In the genomic region with DNA sequence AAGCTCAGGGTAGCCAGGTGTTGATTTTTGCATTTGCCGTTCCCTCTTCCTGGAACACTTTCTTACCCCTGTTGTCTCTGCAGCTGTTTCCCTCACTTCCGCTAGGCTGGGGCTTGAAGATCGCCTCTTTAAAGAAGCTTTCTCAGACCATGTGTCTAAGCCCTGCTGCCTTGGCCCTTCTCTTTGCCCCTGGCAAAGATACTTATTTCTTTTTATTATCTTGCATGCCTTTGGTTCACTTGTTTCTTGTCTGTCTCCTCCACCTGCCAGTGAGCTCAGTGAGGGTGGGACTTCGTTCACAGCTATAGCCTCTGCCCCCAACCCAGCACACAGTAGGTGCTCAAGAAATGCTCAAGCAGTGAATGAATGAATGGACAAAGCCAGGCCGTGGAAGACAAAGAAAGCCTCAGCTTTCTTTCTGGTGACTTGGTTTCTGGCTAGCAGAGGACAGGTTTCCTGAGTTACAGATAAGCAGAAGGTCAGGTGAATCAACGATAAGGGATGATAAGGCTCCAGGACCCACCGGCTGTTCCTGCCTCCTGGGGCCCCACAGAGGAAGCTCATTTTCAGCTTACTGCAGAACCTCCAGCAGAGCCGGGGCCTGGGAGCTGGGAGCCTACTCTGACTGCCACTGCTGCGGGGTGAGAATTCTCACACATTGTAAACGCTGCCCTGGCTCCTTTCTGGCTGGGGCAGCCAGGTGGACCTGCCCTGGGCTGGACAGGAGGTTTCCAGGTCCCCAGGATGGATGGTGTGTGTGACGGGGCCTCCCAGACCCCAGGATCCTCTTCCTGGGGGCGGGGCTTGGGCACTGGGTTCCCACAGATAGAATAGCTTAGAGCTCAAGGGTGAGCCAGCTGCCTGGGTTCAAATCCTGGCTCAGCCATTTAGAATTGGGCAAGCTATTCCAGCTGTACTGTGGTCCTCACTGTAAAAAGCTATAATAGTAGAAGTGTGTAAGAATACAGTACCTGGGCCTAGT, we compare ENCODE assay signal across 11 cellular contexts. TPM values are rescaled to one million over a fixed set of nuclear protein-coding genes. Genes with fewer than 3 reads are reported as not detected.
DNase-seq lines count a peak whose midpoint lies in the region; ATAC-seq, FAIRE-seq and TF ChIP-seq lines count a peak whose summit lies in the region.
"Had no signal": no experiment of that assay in that cellular context is flagged by ENCODE, and none has a peak within 500 bp of the region (broad histone marks: within the 10 kb centered on the region; RNA-seq: fewer than 3 reads in every experiment).

No MANE protein-coding gene starts in this region.

- peak overlapping the region; percentile 10 for H4K5ac ChIP-seq in H1 (ENCODE audit: insufficient read length, low read depth, low read length)

- H3K18ac ChIP-seq in H1 (ENCODE audit: extremely low read depth, low read length), result peak overlapping the region; percentile 4; the same call in 1 of the 2 replicates

- H3K4me1 Mint-ChIP-seq in activated naive CD8-positive, alpha-beta T cell treated with anti-CD3 and anti-CD28 coated beads, Interleukin-2, amount 10 ng/mL, durations not matched to agents 7 days and 5 days, result peaks cover 12% of the 10 kb centered on the region
- H3K4me1 Mint-ChIP-seq in activated naive CD8-positive, alpha-beta T cell treated with anti-CD3 and anti-CD28 coated beads, Interleukin-2, amount 50 U/mL, for 24 hours, result peaks cover 7% of the 10 kb centered on the region
- H3K4me1 Mint-ChIP-seq in stimulated activated naive B cell treated with anti-CD40 and anti-IgM and Interleukin-4, amounts not matched to agents 10 μg/mL and 1 μg/mL and 100 μg/mL, for 72 hours, result peaks cover 10 to 27% of the 10 kb centered on the region in 2 donors

- H3K23me2 ChIP-seq in H1 (ENCODE audit: low read depth, low read length), result no peaks in the 10 kb centered on the region; the same call in 1 of the 2 replicates

- H3K4ac ChIP-seq in H1 (replicated peaks; ENCODE audit: insufficient read length, low read depth, low read length), result no peak overlapping the region

- H2BK12ac ChIP-seq in H1 (ENCODE audit: low read depth, low read length), result peak overlapping the region; percentile 13; the same call in 1 of the 2 replicates

- H2AFZ ChIP-seq in MM.1S (ENCODE audit: low read length) (peak overlapping the region; percentile 56), H1 (ENCODE audit: low read length) (no peak overlapping the region)

- no peaks in the 10 kb centered on the region for H3K79me2 ChIP-seq in MM.1S (ENCODE audit: low read length)
- H3K79me2 ChIP-seq in H1 (ENCODE audit: control insufficient read depth in 1 of 2, insufficient read depth in 2 of 2, low read length in 2 of 2), result no peaks in the 10 kb centered on the region

- POLR2A ChIA-PET in activated naive CD8-positive, alpha-beta T cell treated with anti-CD3 and anti-CD28 coated beads, Interleukin-2, amount 10 ng/mL, durations not matched to agents 7 days and 5 days (lab: Charles Lee), result interaction anchor here (0.7 kb wide), 1 partner anchor 509 kb away, joined by 3 read pairs; no protein-coding TSS in a partner anchor
- POLR2A ChIA-PET in H1 (lab: Charles Lee; ENCODE audit: partially characterized antibody), result interaction anchor here (0.7 to 13.6 kb wide), 8 partner anchors 9 to 111 kb away, joined by 3 to 183 read pairs (median 3); a partner anchor contains a TSS

- peak overlapping the region; percentile 38; the same call in 1 of the 2 replicates for H3K4me2 ChIP-seq in MM.1S (ENCODE audit: low read depth, low read length)
- no peak overlapping the region for H3K4me2 ChIP-seq in H1 (ENCODE audit: insufficient read depth in 1 of 2, low read depth in 2 of 2, low read length in 2 of 2)

- no peaks in the 10 kb centered on the region for H3K36me3 ChIP-seq in MM.1S (replicated peaks; ENCODE audit: insufficient read depth, low read length)
- no peaks in the 10 kb centered on the region for H3K36me3 ChIP-seq in H1 (ENCODE audit: control insufficient read depth in 2 of 4, insufficient read depth in 4 of 4, low read length in 3 of 4)

- peak overlapping the region; percentile 21 for H3K4me3 Mint-ChIP-seq in activated naive CD8-positive, alpha-beta T cell treated with anti-CD3 and anti-CD28 coated beads, Interleukin-2, amount 10 ng/mL, durations not matched to agents 7 days and 5 days
- H3K4me3 Mint-ChIP-seq in activated naive CD8-positive, alpha-beta T cell treated with anti-CD3 and anti-CD28 coated beads, Interleukin-2, amount 50 U/mL, for 24 hours, result no peak overlapping the region
- no peak overlapping the region for H3K4me3 Mint-ChIP-seq in stimulated activated naive B cell treated with anti-CD40 and anti-IgM and Interleukin-4, amounts not matched to agents 10 μg/mL and 1 μg/mL and 100 μg/mL, for 72 hours

- peak; percentile 57 for ATAC-seq in activated naive CD8-positive, alpha-beta T cell treated with anti-CD3 and anti-CD28 coated beads, Interleukin-2, amount 10 ng/mL, durations not matched to agents 7 days and 5 days (ENCODE audit: low read depth)
- no peak for ATAC-seq in activated naive CD8-positive, alpha-beta T cell treated with anti-CD3 and anti-CD28 coated beads, Interleukin-2, amount 50 U/mL, for 24 hours
- peak; percentile 81 to 90 for ATAC-seq in stimulated activated naive B cell treated with anti-CD40 and anti-IgM and Interleukin-4, amounts not matched to agents 10 μg/mL and 1 μg/mL and 100 μg/mL, for 72 hours (replicated peaks)
- ATAC-seq in GM18498 (IDR thresholded peaks at IDR 0.05; ENCODE audit: unreplicated experiment), result no peak

- H4K8ac ChIP-seq in H1 (ENCODE audit: extremely low read depth, insufficient read depth, low read length), result no peak overlapping the region

- H3K36me3 Mint-ChIP-seq in activated naive CD8-positive, alpha-beta T cell treated with anti-CD3 and anti-CD28 coated beads, Interleukin-2, amount 10 ng/mL, durations not matched to agents 7 days and 5 days, result no peaks in the 10 kb centered on the region
- H3K36me3 Mint-ChIP-seq in activated naive CD8-positive, alpha-beta T cell treated with anti-CD3 and anti-CD28 coated beads, Interleukin-2, amount 50 U/mL, for 24 hours (ENCODE audit: low read depth), result no peaks in the 10 kb centered on the region
- H3K36me3 Mint-ChIP-seq in stimulated activated naive B cell treated with anti-CD40 and anti-IgM and Interleukin-4, amounts not matched to agents 10 μg/mL and 1 μg/mL and 100 μg/mL, for 72 hours, result no peaks in the 10 kb centered on the region

- H3K9me3 ChIP-seq in MM.1S (replicated peaks; ENCODE audit: insufficient read depth, low read length) (no peaks in the 10 kb centered on the region), H1 (ENCODE audit: insufficient read depth in 2 of 2, low read depth in 1 of 2, low read length in 1 of 2) (no peaks in the 10 kb centered on the region)

- no peaks in the 10 kb centered on the region for H4K20me1 ChIP-seq in MM.1S (ENCODE audit: insufficient read depth, low read length)
- no peaks in the 10 kb centered on the region for H4K20me1 ChIP-seq in H1 (replicated peaks in 1 of 2; ENCODE audit: control insufficient read depth in 1 of 2, insufficient read depth in 2 of 2, low read length in 2 of 2)

- no peak overlapping the region for H4K91ac ChIP-seq in H1 (replicated peaks; ENCODE audit: insufficient read length, low read length)

- no peak overlapping the region for H2AK5ac ChIP-seq in H1 (ENCODE audit: low read depth, low read length)

- H3K4me3 ChIP-seq in MM.1S (ENCODE audit: low read length) (no peak overlapping the region), H1 (ENCODE audit: extremely low read depth in 1 of 4, insufficient read depth in 2 of 4, low read depth in 3 of 4, low read length in 4 of 4) (no peak overlapping the region)

- peak overlapping the region; percentile 61 for H3K27ac Mint-ChIP-seq in activated naive CD8-positive, alpha-beta T cell treated with anti-CD3 and anti-CD28 coated beads, Interleukin-2, amount 10 ng/mL, durations not matched to agents 7 days and 5 days
- H3K27ac Mint-ChIP-seq in activated naive CD8-positive, alpha-beta T cell treated with anti-CD3 and anti-CD28 coated beads, Interleukin-2, amount 50 U/mL, for 24 hours, result no peak overlapping the region
- H3K27ac Mint-ChIP-seq in stimulated activated naive B cell treated with anti-CD40 and anti-IgM and Interleukin-4, amounts not matched to agents 10 μg/mL and 1 μg/mL and 100 μg/mL, for 72 hours, result no peak overlapping the region

- peak overlapping the region; percentile 11; the same call in 1 of the 2 replicates for H2BK20ac ChIP-seq in H1 (ENCODE audit: low read length)

- 80% methylated on average over 12 of the region's 12 CpGs; no CpG with 5 or more reads in 1 of the 2 experiments for WGBS in H1 (ENCODE audit: extremely low coverage in 1 of 2, insufficient coverage in 1 of 2, insufficient read length in 1 of 2, insufficient replicate concordance in 2 of 2, low coverage in 1 of 2, low lambda C conversion rate in 2 of 2, missing lambda C conversion rate in 1 of 2), 2 experiments

- no peak overlapping the region for H3K14ac ChIP-seq in H1 (ENCODE audit: insufficient read length)

- H2BK120ac ChIP-seq in H1 (replicated peaks; ENCODE audit: low read depth, low read length), result no peak overlapping the region

- H3K56ac ChIP-seq in H1 (replicated peaks; ENCODE audit: insufficient read length, low read depth, low read length), result no peak overlapping the region

- TF ChIP-seq CTCF in MM.1S (IDR thresholded peaks at IDR 0.05; ENCODE audit: low read length) (no peak), H1 (IDR thresholded peaks at IDR 0.05; ENCODE audit: control extremely low read depth in 1 of 3, insufficient read depth in 1 of 3, low read depth in 1 of 3, low read length in 3 of 3) (no peak)

- no peaks in the 10 kb centered on the region for H3K79me1 ChIP-seq in H1 (ENCODE audit: low read depth, low read length)

- H3K9me3 Mint-ChIP-seq in activated naive CD8-positive, alpha-beta T cell treated with anti-CD3 and anti-CD28 coated beads, Interleukin-2, amount 10 ng/mL, durations not matched to agents 7 days and 5 days, result no peaks in the 10 kb centered on the region
- no peaks in the 10 kb centered on the region for H3K9me3 Mint-ChIP-seq in activated naive CD8-positive, alpha-beta T cell treated with anti-CD3 and anti-CD28 coated beads, Interleukin-2, amount 50 U/mL, for 24 hours
- no peaks in the 10 kb centered on the region for H3K9me3 Mint-ChIP-seq in stimulated activated naive B cell treated with anti-CD40 and anti-IgM and Interleukin-4, amounts not matched to agents 10 μg/mL and 1 μg/mL and 100 μg/mL, for 72 hours

- no peak overlapping the region for H2BK5ac ChIP-seq in H1 (ENCODE audit: low read depth, low read length)

- CTCF ChIA-PET in H1 (lab: Charles Lee; ENCODE audit: partially characterized antibody), result interaction anchor here (0.8 to 4.0 kb wide), 13 partner anchors 10 to 58 kb away, joined by 3 to 23 read pairs (median 4); no protein-coding TSS in a partner anchor

- no peak for TF ChIP-seq EP300 in H1 (IDR thresholded peaks at IDR 0.05; ENCODE audit: borderline replicate concordance in 1 of 2, low read depth in 2 of 2, low read length in 2 of 2)

- H3K27me3 ChIP-seq in MM.1S (replicated peaks; ENCODE audit: insufficient read depth, low read length) (no peaks in the 10 kb centered on the region), H1 (replicated peaks in 1 of 4; ENCODE audit: control insufficient read depth in 3 of 4, extremely low read depth in 1 of 4, insufficient read depth in 3 of 4, low read length in 3 of 4) (peaks cover 0 to 13% (median 9%) of the 10 kb centered on the region in 4 experiments; a peak in 4 of 7 replicates)

- H3K9ac ChIP-seq in MM.1S (ENCODE audit: low read length) (peak overlapping the region; percentile 1; the same call in 1 of the 2 replicates), H1 (replicated peaks in 1 of 4; ENCODE audit: extremely low read depth in 1 of 4, low read depth in 3 of 4, low read length in 3 of 4) (no peak overlapping the region)

- no peak for TF ChIP-seq POLR2A in H1 (IDR thresholded peaks at IDR 0.05; ENCODE audit: control extremely low read depth in 1 of 2, low read depth in 2 of 2, low read length in 2 of 2)

- no peak for DNase-seq in activated naive CD8-positive, alpha-beta T cell treated with anti-CD3 and anti-CD28 coated beads, Interleukin-2, amount 10 ng/mL, durations not matched to agents 7 days and 5 days
- DNase-seq in activated naive CD8-positive, alpha-beta T cell treated with anti-CD3 and anti-CD28 coated beads, Interleukin-2, amount 50 U/mL, for 24 hours, result no peak
- peak; percentile 87 for DNase-seq in MM.1S
- DNase-seq in H1 (ENCODE audit: low read depth in 1 of 2, low spot score in 2 of 2), result no peak
- peak; percentile 14 for DNase-seq in stimulated activated naive B cell treated with anti-CD40 and anti-IgM and Interleukin-4, amounts not matched to agents 10 μg/mL and 1 μg/mL and 100 μg/mL, for 72 hours
- DNase-seq in activated naive CD4-positive, alpha-beta T cell (lab: John Stamatoyannopoulos, UW), result no peak
- no peak for DNase-seq in NCI-H2227 (lab: John Stamatoyannopoulos, UW; ENCODE audit: unreplicated experiment)
- DNase-seq: kidney glomerular epithelial cell; occipital lobe; stimulated activated naive CD4-positive, alpha-beta T cell treated with Interleukin-2 at 50 U/mL for 16 hours had no signal

- no peak overlapping the region for H2BK15ac ChIP-seq in H1 (ENCODE audit: low read length)

- H3K27ac ChIP-seq in MM.1S (ENCODE audit: low read length) (peak overlapping the region; percentile 45; the same call in 1 of the 2 replicates), H1 (ENCODE audit: low read depth, low read length) (no peak overlapping the region)

- H3K4me1 ChIP-seq in MM.1S (ENCODE audit: low read length) (peaks cover 8% of the 10 kb centered on the region), H1 (replicated peaks in 1 of 4; ENCODE audit: control insufficient read depth in 3 of 4, insufficient read depth in 4 of 4, low read length in 3 of 4) (peaks cover 0 to 23% (median 17%) of the 10 kb centered on the region in 4 experiments; a peak in 6 of 7 replicates)

- H3K9me2 ChIP-seq in MM.1S (replicated peaks; ENCODE audit: insufficient read depth, low read length), result no peaks in the 10 kb centered on the region

- H3K23ac ChIP-seq in H1 (ENCODE audit: insufficient read length), result no peak overlapping the region

- no peak for FAIRE-seq in H1 (lab: Jason Lieb, UNC)

- H3F3A ChIP-seq in MM.1S (ENCODE audit: insufficient read depth, low read length), result peaks cover 10% of the 10 kb centered on the region

- H3K27me3 Mint-ChIP-seq in activated naive CD8-positive, alpha-beta T cell treated with anti-CD3 and anti-CD28 coated beads, Interleukin-2, amount 10 ng/mL, durations not matched to agents 7 days and 5 days, result peaks cover 18% of the 10 kb centered on the region
- H3K27me3 Mint-ChIP-seq in activated naive CD8-positive, alpha-beta T cell treated with anti-CD3 and anti-CD28 coated beads, Interleukin-2, amount 50 U/mL, for 24 hours, result peaks cover 28% of the 10 kb centered on the region
- H3K27me3 Mint-ChIP-seq in stimulated activated naive B cell treated with anti-CD40 and anti-IgM and Interleukin-4, amounts not matched to agents 10 μg/mL and 1 μg/mL and 100 μg/mL, for 72 hours, result peaks cover 5 to 28% of the 10 kb centered on the region in 2 donors

- TF ChIP-seq RAD21 in H1 (IDR thresholded peaks at IDR 0.05 in 1 of 2, conservative IDR thresholded peaks at IDR 0.05 in 1 of 2; ENCODE audit: low read depth in 2 of 2, low read length in 2 of 2), result no peak

RNA-seq across cellular contexts. Expression of a gene that starts 29.8 kb away (rescaled TPM):
- total RNA-seq in activated naive CD8-positive, alpha-beta T cell treated with anti-CD3 and anti-CD28 coated beads, Interleukin-2, amount 10 ng/mL, durations not matched to agents 7 days and 5 days, result under 1 TPM; 0.40 to 0.75 TPM
- total RNA-seq in H1 (2021; fragmentation: NEBNext Ultra II Directional; extraction: Animal tissue kit (Norgen Biotek cat#: 25700)), result 6.5 and 7.7 TPM in 2 replicates
- 8.0 and 10.6 TPM in 2 replicates for polyA plus RNA-seq in H1 (2011; rRNA removed)
- polyA plus RNA-seq in H1 (2011; cell fraction: cytosol; rRNA removed), result 2.0 TPM
- 6.6 TPM for polyA plus RNA-seq in H1 (2011; cell fraction: nucleus; rRNA removed)
- 6.9 to 10.2 TPM (median 8.7 TPM) in 4 replicates for polyA plus RNA-seq in H1 (2012, experiment 1 of 2)
- 10.4 TPM for polyA plus RNA-seq in H1 (2012, experiment 2 of 2)
- 6.9 TPM for polyA plus RNA-seq in H1 (2013, experiment 1 of 2)
- 7.0 TPM for polyA plus RNA-seq in H1 (2013, experiment 2 of 2)
- 1.3 and 2.7 TPM in 2 replicates for polyA minus RNA-seq in H1 (2011; rRNA and poly(A)+ RNA removed)
- 2.4 TPM for polyA minus RNA-seq in H1 (2011; cell fraction: cytosol; rRNA and poly(A)+ RNA removed)
- polyA minus RNA-seq in H1 (2011; cell fraction: nucleus; rRNA and poly(A)+ RNA removed), result 7.8 TPM
- total RNA-seq: occipital lobe had no signal

Comparison
In these comparisons a context has a peak if more than half of its experiments do, and no peak if none do; other contexts are left out.
1. ATAC-seq: peak in activated naive CD8-positive, alpha-beta T cell treated with anti-CD3 and anti-CD28 coated beads, Interleukin-2, amount 10 ng/mL, durations not matched to agents 7 days and 5 days (single experiment) and stimulated activated naive B cell treated with anti-CD40 and anti-IgM and Interleukin-4, amounts not matched to agents 10 μg/mL and 1 μg/mL and 100 μg/mL, for 72 hours (2 of 2); none in activated naive CD8-positive, alpha-beta T cell treated with anti-CD3 and anti-CD28 coated beads, Interleukin-2, amount 50 U/mL, for 24 hours (single experiment) and GM18498 (single experiment).
2. DNase-seq: peak in MM.1S (single experiment) and stimulated activated naive B cell treated with anti-CD40 and anti-IgM and Interleukin-4, amounts not matched to agents 10 μg/mL and 1 μg/mL and 100 μg/mL, for 72 hours (single experiment); none in activated naive CD8-positive, alpha-beta T cell treated with anti-CD3 and anti-CD28 coated beads, Interleukin-2, amount 10 ng/mL, durations not matched to agents 7 days and 5 days (single experiment), activated naive CD8-positive, alpha-beta T cell treated with anti-CD3 and anti-CD28 coated beads, Interleukin-2, amount 50 U/mL, for 24 hours (single experiment), H1 (0 of 2), activated naive CD4-positive, alpha-beta T cell (0 of 4) and NCI-H2227 (single experiment).